8 cellular contexts compared by ENCODE assay signal in the genomic region with DNA sequence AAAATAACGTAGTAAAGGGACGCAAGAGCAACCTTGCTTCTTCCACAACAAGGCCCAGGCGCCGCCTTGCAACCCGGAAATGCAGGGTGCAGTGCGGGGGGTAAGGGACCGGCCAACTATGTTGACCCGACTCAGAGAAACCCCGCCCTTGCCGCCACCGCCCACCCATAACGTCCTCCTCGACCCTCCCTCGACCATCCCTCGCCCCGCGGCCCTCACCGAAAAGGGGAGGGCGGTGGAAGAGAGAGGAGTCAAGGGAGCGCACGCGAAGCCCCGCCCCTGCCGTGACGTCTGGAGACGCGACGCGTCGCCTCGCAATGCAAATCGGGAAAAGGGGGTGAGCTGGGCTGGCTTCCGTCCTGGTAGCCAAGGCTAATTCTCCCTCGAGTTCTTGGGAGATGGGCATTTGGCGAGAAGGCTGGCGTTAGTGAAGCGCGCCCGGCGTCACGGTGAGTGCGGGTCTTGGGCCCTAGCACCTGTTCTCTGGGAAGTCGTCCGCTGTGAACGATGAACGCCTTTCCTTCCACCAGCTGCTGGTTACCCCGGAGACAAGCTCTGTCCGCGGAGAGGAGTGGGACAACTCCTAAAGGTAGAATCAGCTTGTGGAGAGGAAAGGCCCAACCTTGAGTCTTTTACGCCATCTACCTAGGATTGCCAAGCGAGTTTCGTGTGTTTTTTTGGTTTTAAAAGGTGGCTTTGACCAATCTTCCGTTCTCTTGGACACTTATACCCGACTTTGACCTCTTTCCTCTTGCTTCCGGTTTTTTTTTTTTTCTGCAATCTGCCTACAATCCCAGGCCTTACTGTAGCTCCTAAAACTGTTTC. TPM values are rescaled to one million over a fixed set of nuclear protein-coding genes. Genes with fewer than 3 reads are reported as not detected.
DNase-seq lines count a peak whose midpoint lies in the region; ATAC-seq and TF ChIP-seq lines count a peak whose summit lies in the region.

A gene (plus strand): TSS at position 340 of the 825 bp plus-strand sequence. CDS start 14,669 bp downstream, outside the sequence.

- peaks cover 4 to 21% (median 17%) of the 10 kb centered on the region in 4 donors for H3K4me1 ChIP-seq in liver (ENCODE audit: control insufficient read depth in 4 of 4, insufficient read depth in 4 of 4, low read length in 3 of 4)

- H3K4me3 ChIP-seq in dorsolateral prefrontal cortex: peak within 1 kb of the TSS; percentile 61 to 100 (median 91)
- peak within 1 kb of the TSS; percentile 72 to 100 (median 82) for H3K4me3 ChIP-seq in liver (ENCODE audit: low read depth in 1 of 3, low read length in 3 of 3)

- no peaks in the 10 kb centered on the region for H3K9me3 Mint-ChIP-seq in activated CD4-positive, alpha-beta memory T cell treated with anti-CD3 and anti-CD28 coated beads for 36 hours

- TF ChIP-seq CTCF in dorsolateral prefrontal cortex (IDR thresholded peaks at IDR 0.05 in 54 of 56, conservative IDR thresholded peaks at IDR 0.05 in 2 of 56; ENCODE audit: low read depth in 1 of 56, partially characterized antibody in 56 of 56) (peak in 22 of 56 donors; percentile 7 to 49 (median 20)), liver (IDR thresholded peaks at IDR 0.05; ENCODE audit: low read depth, low read length, missing input control) (no peak)

- peak; percentile 99 for DNase-seq in CD1c-positive myeloid dendritic cell (ENCODE audit: extremely low spot score)
- peak; percentile 94 for DNase-seq in NCI-H82 treated with DMSO at 0.1 percent for 48 hours (lab: John Stamatoyannopoulos, UW; ENCODE audit: unreplicated experiment)
- DNase-seq in activated CD4-positive, alpha-beta memory T cell treated with anti-CD3 and anti-CD28 coated beads for 36 hours: peak; percentile 96
- DNase-seq in dorsolateral prefrontal cortex: peak; percentile 91 to 98 (median 94)
- peak; percentile 93 for DNase-seq in stimulated activated CD4-positive, alpha-beta T cell treated with anti-CD3 and anti-CD28 coated beads, Interleukin-4, amount 100 ng/mL, for 24 hours

- peaks cover 29% of the 10 kb centered on the region for H3K4me1 Mint-ChIP-seq in activated CD4-positive, alpha-beta memory T cell treated with anti-CD3 and anti-CD28 coated beads for 36 hours (ENCODE audit: low read depth)

- H3K36me3 Mint-ChIP-seq in activated CD4-positive, alpha-beta memory T cell treated with anti-CD3 and anti-CD28 coated beads for 36 hours: peaks cover 4% of the 10 kb centered on the region

- peak within 1 kb of the TSS; percentile 98 to 99 for H3K9ac ChIP-seq in liver (ENCODE audit: low read depth in 1 of 2, low read length in 2 of 2)

- H3K27me3 ChIP-seq in dorsolateral prefrontal cortex: no peaks in the 10 kb centered on the region
- no peaks in the 10 kb centered on the region for H3K27me3 ChIP-seq in liver (ENCODE audit: control insufficient read depth in 4 of 4, insufficient read depth in 4 of 4, low read length in 3 of 4)

- peaks cover 0 to 2% (median 0%) of the 10 kb centered on the region in 4 donors for H3K36me3 ChIP-seq in liver (ENCODE audit: control insufficient read depth in 4 of 4, insufficient read depth in 3 of 4, low read depth in 1 of 4, low read length in 3 of 4)

- CTCF ChIA-PET in activated CD4-positive, alpha-beta memory T cell treated with anti-CD3 and anti-CD28 coated beads for 36 hours (lab: Charles Lee): interaction anchor here (0.9 to 1.0 kb wide), 5 partner anchors 12 to 72 kb away, joined by 3 to 5 read pairs (median 3); no protein-coding TSS in a partner anchor

- no peaks in the 10 kb centered on the region for H3K9me3 ChIP-seq in liver (ENCODE audit: control insufficient read depth in 4 of 4, low read length in 3 of 4)

- under 1% methylated on average over 55 of the region's 55 CpGs for WGBS in liver

- intact Hi-C loops in activated CD4-positive, alpha-beta memory T cell treated with anti-CD3 and anti-CD28 coated beads for 36 hours (cut with micrococcal nuclease): loop anchor here (1.0 to 10.0 kb wide), 4 partner anchors 70 to 483 kb away; a partner anchor contains a TSS
- intact Hi-C loops in dorsolateral prefrontal cortex (cut with DNase I): loop anchor here (1.0 kb wide), 1 partner anchor 69 kb away; a partner anchor contains a TSS

- peak; percentile 28 to 51 for TF ChIP-seq RAD21 in liver (IDR thresholded peaks at IDR 0.05)

- no peaks in the 10 kb centered on the region for H3K27me3 Mint-ChIP-seq in activated CD4-positive, alpha-beta memory T cell treated with anti-CD3 and anti-CD28 coated beads for 36 hours

- POLR2A ChIA-PET in activated CD4-positive, alpha-beta memory T cell treated with anti-CD3 and anti-CD28 coated beads for 36 hours (lab: Charles Lee): interaction anchor here (0.5 to 1.5 kb wide), 9 partner anchors 32 to 408 kb away, joined by 3 to 20 read pairs (median 4); a partner anchor contains a TSS

- peak within 1 kb of the TSS; percentile 82 for H3K27ac Mint-ChIP-seq in activated CD4-positive, alpha-beta memory T cell treated with anti-CD3 and anti-CD28 coated beads for 36 hours

- ATAC-seq in GM19438 (IDR thresholded peaks at IDR 0.05; ENCODE audit: low read depth, unreplicated experiment) (peak; percentile 97), HG03575 (IDR thresholded peaks at IDR 0.05; ENCODE audit: extremely low read depth, insufficient number of reproducible peaks, low FRiP score, unreplicated experiment) (peak; percentile 82)

- peak within 1 kb of the TSS; percentile 42 to 97 (median 88) for H3K27ac ChIP-seq in dorsolateral prefrontal cortex
- H3K27ac ChIP-seq in liver (ENCODE audit: low read depth in 1 of 2, low read length in 2 of 2): peak within 1 kb of the TSS; percentile 79 to 96

- H3K4me3 Mint-ChIP-seq in activated CD4-positive, alpha-beta memory T cell treated with anti-CD3 and anti-CD28 coated beads for 36 hours: peak within 1 kb of the TSS; percentile 94

TF ChIP-seq in liver, 16 proteins besides CTCF, POLR2A, EP300 and RAD21 (continues in another document):
- TF ChIP-seq, protein P1, sequence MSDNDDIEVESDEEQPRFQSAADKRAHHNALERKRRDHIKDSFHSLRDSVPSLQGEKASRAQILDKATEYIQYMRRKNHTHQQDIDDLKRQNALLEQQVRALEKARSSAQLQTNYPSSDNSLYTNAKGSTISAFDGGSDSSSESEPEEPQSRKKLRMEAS (IDR thresholded peaks at IDR 0.05): peak; percentile 79
- peak; percentile 89 for TF ChIP-seq YY1 (IDR thresholded peaks at IDR 0.05)
- TF ChIP-seq HNF4A (conservative IDR thresholded peaks at IDR 0.05): peak; percentile 16 to 34
- TF ChIP-seq SP1 (IDR thresholded peaks at IDR 0.05): peak; percentile 74
- TF ChIP-seq TAF1 (conservative IDR thresholded peaks at IDR 0.05): peak; percentile 87
- TF ChIP-seq, protein P2, sequence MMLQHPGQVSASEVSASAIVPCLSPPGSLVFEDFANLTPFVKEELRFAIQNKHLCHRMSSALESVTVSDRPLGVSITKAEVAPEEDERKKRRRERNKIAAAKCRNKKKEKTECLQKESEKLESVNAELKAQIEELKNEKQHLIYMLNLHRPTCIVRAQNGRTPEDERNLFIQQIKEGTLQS (IDR thresholded peaks at IDR 0.05): no peak
- TF ChIP-seq RXRA (IDR thresholded peaks at IDR 0.05): peak; percentile 79
- TF ChIP-seq, protein P3, sequence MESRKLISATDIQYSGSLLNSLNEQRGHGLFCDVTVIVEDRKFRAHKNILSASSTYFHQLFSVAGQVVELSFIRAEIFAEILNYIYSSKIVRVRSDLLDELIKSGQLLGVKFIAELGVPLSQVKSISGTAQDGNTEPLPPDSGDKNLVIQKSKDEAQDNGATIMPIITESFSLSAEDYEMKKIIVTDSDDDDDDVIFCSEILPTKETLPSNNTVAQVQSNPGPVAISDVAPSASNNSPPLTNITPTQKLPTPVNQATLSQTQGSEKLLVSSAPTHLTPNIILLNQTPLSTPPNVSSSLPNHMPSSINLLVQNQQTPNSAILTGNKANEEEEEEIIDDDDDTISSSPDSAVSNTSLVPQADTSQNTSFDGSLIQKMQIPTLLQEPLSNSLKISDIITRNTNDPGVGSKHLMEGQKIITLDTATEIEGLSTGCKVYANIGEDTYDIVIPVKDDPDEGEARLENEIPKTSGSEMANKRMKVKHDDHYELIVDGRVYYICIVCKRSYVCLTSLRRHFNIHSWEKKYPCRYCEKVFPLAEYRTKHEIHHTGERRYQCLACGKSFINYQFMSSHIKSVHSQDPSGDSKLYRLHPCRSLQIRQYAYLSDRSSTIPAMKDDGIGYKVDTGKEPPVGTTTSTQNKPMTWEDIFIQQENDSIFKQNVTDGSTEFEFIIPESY (IDR thresholded peaks at IDR 0.05): peak; percentile 73
- no peak for TF ChIP-seq FOXA1 (IDR thresholded peaks at IDR 0.05)
- TF ChIP-seq, protein P4, sequence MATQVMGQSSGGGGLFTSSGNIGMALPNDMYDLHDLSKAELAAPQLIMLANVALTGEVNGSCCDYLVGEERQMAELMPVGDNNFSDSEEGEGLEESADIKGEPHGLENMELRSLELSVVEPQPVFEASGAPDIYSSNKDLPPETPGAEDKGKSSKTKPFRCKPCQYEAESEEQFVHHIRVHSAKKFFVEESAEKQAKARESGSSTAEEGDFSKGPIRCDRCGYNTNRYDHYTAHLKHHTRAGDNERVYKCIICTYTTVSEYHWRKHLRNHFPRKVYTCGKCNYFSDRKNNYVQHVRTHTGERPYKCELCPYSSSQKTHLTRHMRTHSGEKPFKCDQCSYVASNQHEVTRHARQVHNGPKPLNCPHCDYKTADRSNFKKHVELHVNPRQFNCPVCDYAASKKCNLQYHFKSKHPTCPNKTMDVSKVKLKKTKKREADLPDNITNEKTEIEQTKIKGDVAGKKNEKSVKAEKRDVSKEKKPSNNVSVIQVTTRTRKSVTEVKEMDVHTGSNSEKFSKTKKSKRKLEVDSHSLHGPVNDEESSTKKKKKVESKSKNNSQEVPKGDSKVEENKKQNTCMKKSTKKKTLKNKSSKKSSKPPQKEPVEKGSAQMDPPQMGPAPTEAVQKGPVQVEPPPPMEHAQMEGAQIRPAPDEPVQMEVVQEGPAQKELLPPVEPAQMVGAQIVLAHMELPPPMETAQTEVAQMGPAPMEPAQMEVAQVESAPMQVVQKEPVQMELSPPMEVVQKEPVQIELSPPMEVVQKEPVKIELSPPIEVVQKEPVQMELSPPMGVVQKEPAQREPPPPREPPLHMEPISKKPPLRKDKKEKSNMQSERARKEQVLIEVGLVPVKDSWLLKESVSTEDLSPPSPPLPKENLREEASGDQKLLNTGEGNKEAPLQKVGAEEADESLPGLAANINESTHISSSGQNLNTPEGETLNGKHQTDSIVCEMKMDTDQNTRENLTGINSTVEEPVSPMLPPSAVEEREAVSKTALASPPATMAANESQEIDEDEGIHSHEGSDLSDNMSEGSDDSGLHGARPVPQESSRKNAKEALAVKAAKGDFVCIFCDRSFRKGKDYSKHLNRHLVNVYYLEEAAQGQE (IDR thresholded peaks at IDR 0.05): peak; percentile 88
- peak; percentile 82 to 86 for TF ChIP-seq EGR1 (IDR thresholded peaks at IDR 0.05; ENCODE audit: low read depth in 2 of 2)
- no peak for TF ChIP-seq FOXA2 (IDR thresholded peaks at IDR 0.05)
- peak in 1 of 2 donors; percentile 86 for TF ChIP-seq GABPA (IDR thresholded peaks at IDR 0.05 in 1 of 2, conservative IDR thresholded peaks at IDR 0.05 in 1 of 2)
- TF ChIP-seq JUND (IDR thresholded peaks at IDR 0.05): peak in 1 of 2 donors; percentile 23

RNA-seq across cellular contexts. Expression of the gene that starts here (rescaled TPM):
- total RNA-seq in activated CD4-positive, alpha-beta memory T cell treated with anti-CD3 and anti-CD28 coated beads for 36 hours: 10 to 100 TPM; 43.4 to 46.0 TPM
- 10 to 100 TPM; 53.7 to 94.5 (median 72.2) TPM for total RNA-seq in dorsolateral prefrontal cortex
- total RNA-seq in liver: 10 to 100 TPM; 32.5 to 42.8 TPM
- polyA plus RNA-seq in liver: 10 to 100 TPM; 20.4 to 32.5 TPM

Comparison
In these comparisons a context has a peak if more than half of its experiments do, and no peak if none do; other contexts are left out.
1. Peak in every context shown above with its lines: DNase-seq, ATAC-seq, H3K4me3 ChIP-seq and H3K27ac ChIP-seq.